24 cellular contexts compared by ENCODE assay signal in the genomic region with DNA sequence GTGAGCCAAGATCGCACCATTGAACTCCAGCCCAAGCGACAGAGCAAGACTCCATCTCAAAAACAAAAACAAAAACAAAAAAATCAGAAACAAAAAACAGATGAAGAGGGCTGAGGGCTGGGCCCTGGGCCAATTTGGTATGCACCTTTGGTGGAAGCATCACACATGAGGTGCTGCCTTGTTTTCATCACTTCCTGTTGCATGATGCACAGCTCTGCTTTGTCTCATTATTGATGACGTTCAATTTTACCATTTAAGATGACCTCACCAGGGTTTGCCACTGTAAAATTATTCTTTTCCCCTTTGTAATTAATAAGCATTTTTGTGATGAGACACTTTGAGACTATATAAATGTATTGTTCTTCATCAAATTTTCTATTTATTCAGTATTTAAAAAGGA.
"Had no signal": no experiment of that assay in that cellular context is flagged by ENCODE, and none has a peak within 500 bp of the region (broad histone marks: within the 10 kb centered on the region; RNA-seq: fewer than 3 reads in every experiment).

No MANE protein-coding gene starts in this region.

- H3K27ac ChIP-seq: SJSA1 had no signal

- DNase-seq: activated CD4-positive, alpha-beta T cell treated with anti-CD3 and anti-CD28 coated beads for 4 hours; activated CD4-positive, alpha-beta T cell treated with anti-CD3 and anti-CD28 coated beads, Interleukin-2, amount 50 U/mL, for 48 hours; activated CD8-positive, alpha-beta memory T cell treated with anti-CD3 and anti-CD28 coated beads, Interleukin-2, amount 50 U/mL, for 4 hours; activated naive CD4-positive, alpha-beta T cell treated with anti-CD3 and anti-CD28 coated beads, Interleukin-2, amount 50 U/mL, for 16 hours; activated T-cell treated with anti-CD3 and anti-CD28 coated beads, Interleukin-2, amount 50 U/mL, for 1 hour; amygdala; MG63; MV-4-11; NCI-H1092 treated with DMSO at 0.1 percent for 48 hours; NCI-H1417 treated with DMSO at 0.1 percent for 48 hours; NCI-H1694; NCI-H2029; NCI-H2107; NCI-H345; NCI-H510A; NCI-H526 treated with DMSO at 0.1 percent for 48 hours; NCI-H82; PC-3; SHP77; SW 1271 had no signal

- H3K4me1 ChIP-seq: SJSA1 had no signal

- H3K4me3 Mint-ChIP-seq: brain had no signal

- H3K4me1 Mint-ChIP-seq: brain had no signal

- H3K27ac Mint-ChIP-seq: brain had no signal

- H3K36me3 Mint-ChIP-seq: brain had no signal

- H3K4me3 ChIP-seq: MG63, SJSA1 had no signal

- H3K27me3 ChIP-seq: MG63 had no signal

- ATAC-seq: activated CD4-positive, CD25-positive, alpha-beta regulatory T cell treated with anti-CD3 and anti-CD28 coated beads, Interleukin-2, amount 50 U/mL, for 24 hours; PC-3; SK-N-SH treated with all-trans-retinoic acid at 6 μM for 48 hours had no signal

- H3K36me3 ChIP-seq: MG63, SJSA1 had no signal

- H3K9me3 ChIP-seq: SJSA1 had no signal
